Comparison of ENCODE assay signal across 15 cellular contexts in the genomic region with DNA sequence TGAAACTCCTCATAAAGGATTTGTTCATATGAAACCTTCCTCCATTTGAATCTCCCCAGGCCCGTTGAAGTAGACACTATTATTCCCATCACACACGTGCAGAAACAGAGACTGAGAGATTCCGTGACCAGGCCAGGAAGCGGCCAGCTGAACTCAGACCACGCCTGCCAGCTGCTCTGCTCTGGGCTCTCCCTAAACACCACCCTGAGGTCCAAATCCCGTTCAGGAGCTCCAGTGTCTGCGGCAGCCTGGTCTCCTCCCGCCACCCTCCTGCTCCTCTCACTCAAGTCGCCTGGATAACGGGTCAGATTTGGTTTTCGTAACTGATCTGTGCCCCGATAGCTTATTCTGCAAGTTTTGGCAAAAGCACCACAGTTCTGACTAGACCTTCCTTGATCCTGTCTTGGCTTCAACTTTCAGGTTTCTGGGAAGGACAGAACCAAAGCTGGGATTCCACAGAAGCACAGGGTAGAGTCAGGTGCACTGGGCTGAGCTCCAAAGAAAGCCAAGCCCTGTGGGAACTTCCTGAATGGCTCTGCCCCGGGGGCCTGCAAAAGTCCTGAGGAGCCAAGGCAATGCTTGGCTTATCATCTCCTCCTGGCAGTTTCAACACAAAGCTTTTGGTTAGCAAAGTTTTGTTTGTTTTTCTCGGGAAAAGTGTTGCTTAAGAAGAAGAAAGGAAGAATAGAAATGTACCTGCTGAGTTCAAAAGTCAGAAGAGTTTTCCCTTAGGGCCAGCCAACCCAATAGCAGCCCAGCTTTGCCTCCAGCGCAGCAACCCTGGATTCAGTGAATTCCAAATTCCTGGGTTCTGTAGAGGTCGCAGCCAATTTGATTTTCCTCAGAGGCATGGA. TPM values are rescaled to one million over a fixed set of nuclear protein-coding genes. Genes with fewer than 3 reads are reported as not detected.
DNase-seq lines count a peak whose midpoint lies in the region; ATAC-seq and TF ChIP-seq lines count a peak whose summit lies in the region.
"Had no signal": no experiment of that assay in that cellular context is flagged by ENCODE, and none has a peak within 500 bp of the region (broad histone marks: within the 10 kb centered on the region; RNA-seq: fewer than 3 reads in every experiment).

No MANE protein-coding gene starts in this region.

- TF ChIP-seq POLR2A in upper lobe of left lung (IDR thresholded peaks at IDR 0.05), result no peak

- no peak overlapping the region for H3K4me3 ChIP-seq in MG63
- no peak overlapping the region for H3K4me3 ChIP-seq in epithelial cell of esophagus (ENCODE audit: low read length)
- no peak overlapping the region for H3K4me3 ChIP-seq in lung
- H3K4me3 ChIP-seq in upper lobe of left lung, result no peak overlapping the region
- H3K4me3 ChIP-seq: HAP-1, skin epidermis had no signal

- peaks cover 12% of the 10 kb centered on the region for H3K36me3 ChIP-seq in MG63
- no peaks in the 10 kb centered on the region for H3K36me3 ChIP-seq in lung (ENCODE audit: control insufficient read depth in 2 of 2, insufficient read depth in 2 of 2, low read length in 2 of 2)
- no peaks in the 10 kb centered on the region for H3K36me3 ChIP-seq in upper lobe of left lung
- H3K36me3 ChIP-seq: HAP-1 had no signal

- TF ChIP-seq CTCF in epithelial cell of esophagus (IDR thresholded peaks at IDR 0.05; ENCODE audit: insufficient read depth, low read depth, low read length, missing control alignments) (no peak), lung (IDR thresholded peaks at IDR 0.05; ENCODE audit: control extremely low read depth, extremely low read depth) (no peak), upper lobe of left lung (IDR thresholded peaks at IDR 0.05) (no peak)

- H3K4me1 ChIP-seq in lung (ENCODE audit: control insufficient read depth in 2 of 2, insufficient read depth in 2 of 2, low read length in 2 of 2) (peaks cover 0 to 4% of the 10 kb centered on the region in 2 donors), upper lobe of left lung (peaks cover 0 to 10% (median 4%) of the 10 kb centered on the region in 4 donors)
- H3K4me1 ChIP-seq: HAP-1 had no signal

- WGBS in lung, 2 donors, result 69 to 73% methylated on average over 16 of the region's 16 CpGs
- 69 to 74% methylated on average over 15 to 16 of the region's 16 CpGs for WGBS in upper lobe of left lung, 2 donors

- peak; percentile 34 for ATAC-seq in lung (ENCODE audit: insufficient read depth, low FRiP score)
- ATAC-seq in upper lobe of left lung (ENCODE audit: low FRiP score in 2 of 2), result peak; percentile 49 to 72
- ATAC-seq in HG02852 (IDR thresholded peaks at IDR 0.05; ENCODE audit: unreplicated experiment), result no peak
- no peak for ATAC-seq in HG03460 (IDR thresholded peaks at IDR 0.05; ENCODE audit: unreplicated experiment)
- ATAC-seq: naive thymus-derived CD8-positive, alpha-beta T cell had no signal

- H3K27me3 ChIP-seq in MG63 (no peaks in the 10 kb centered on the region), lung (ENCODE audit: control insufficient read depth, insufficient read depth) (no peaks in the 10 kb centered on the region), upper lobe of left lung (no peaks in the 10 kb centered on the region)

- DNase-seq in MG63 (peak; percentile 40), epithelial cell of esophagus (ENCODE audit: low read depth) (peak; percentile 74), lung (ENCODE audit: low spot score) (peak; percentile 56), upper lobe of left lung (peak in 1 of 2 donors; percentile 68), AG20443 (ENCODE audit: low spot score) (no peak)
- DNase-seq: activated CD4-positive, alpha-beta T cell treated with anti-CD3 and anti-CD28 coated beads for 1 hour; activated T-cell treated with anti-CD3 and anti-CD28 coated beads for 4 hours; dermis blood vessel endothelial cell; naive thymus-derived CD8-positive, alpha-beta T cell; NCI-H1105 treated with DMSO at 0.1 percent for 48 hours; NCI-H345 had no signal

- no peaks in the 10 kb centered on the region for H3K9me3 ChIP-seq in MG63
- no peaks in the 10 kb centered on the region for H3K9me3 ChIP-seq in lung (ENCODE audit: control insufficient read depth in 2 of 2, insufficient read depth in 1 of 2, low read length in 1 of 2)
- H3K9me3 ChIP-seq in upper lobe of left lung, result no peaks in the 10 kb centered on the region
- H3K9me3 ChIP-seq: HAP-1 had no signal

- TF ChIP-seq EP300 in upper lobe of left lung (IDR thresholded peaks at IDR 0.05), result no peak

- H3K27ac ChIP-seq in lung (ENCODE audit: low read depth in 1 of 2, low read length in 1 of 2), result peak overlapping the region in 1 of 2 donors; percentile 49
- H3K27ac ChIP-seq in upper lobe of left lung, result peak overlapping the region in 2 of 4 donors; percentile 23 to 49
- H3K27ac ChIP-seq: skin epidermis had no signal

RNA-seq across cellular contexts. Expression of gene SNRPA1, which starts 53.8 kb away (rescaled TPM):
- 134 and 190 TPM in 2 replicates for total RNA-seq in MG63 (2014; rRNA removed; shearing (Covaris generic); ENCODE audit: low replicate concordance)
- 10 to 100 TPM; 34.5 to 46.7 TPM for total RNA-seq in lung
- 10 to 100 TPM; 55.8 to 57.7 TPM for polyA plus RNA-seq in lung
- total RNA-seq in upper lobe of left lung, result 10 to 100 TPM; 32.1 to 53.4 (median 40.2) TPM

Comparison
In these comparisons a context has a peak if more than half of its experiments do, and no peak if none do; other contexts are left out.
1. ATAC-seq: peak in lung (single experiment) and upper lobe of left lung (2 of 2); none in HG02852 (single experiment) and HG03460 (single experiment).